In genomic region chr6:115495184-115495583, GRCh38 we compare ENCODE assay signal across 8 cellular contexts.
"Had no signal": no experiment of that assay in that cellular context is flagged by ENCODE, and none has a peak within 500 bp of the region (broad histone marks: within the 10 kb centered on the region; RNA-seq: fewer than 3 reads in every experiment).

No MANE protein-coding gene starts in this region.

- H3K4me3 ChIP-seq: GM12878 had no signal

- FAIRE-seq: G401.6, GM12878, GM12891, GM12892, GM18507, GM19239 had no signal

- DNase-seq: GDM1, GF-D8 had no signal

- ATAC-seq: GM12878 had no signal
